9 cellular contexts compared by ENCODE assay signal in genomic region chr19:43754562-43755255, GRCh38. TPM values are rescaled to one million over a fixed set of nuclear protein-coding genes. Genes with fewer than 3 reads are reported as not detected.
DNase-seq lines count a peak whose midpoint lies in the region; ATAC-seq, FAIRE-seq and TF ChIP-seq lines count a peak whose summit lies in the region.
"Had no signal": no experiment of that assay in that cellular context is flagged by ENCODE, and none has a peak within 500 bp of the region (broad histone marks: within the 10 kb centered on the region; RNA-seq: fewer than 3 reads in every experiment).

Gene SMG9 (minus strand): TSS chr19:43754962. CDS start chr19:43750741, 4,221 bp downstream.

- ATAC-seq in HG03457 (IDR thresholded peaks at IDR 0.05; ENCODE audit: unreplicated experiment) = peak; percentile 47

- H3K27ac ChIP-seq in cingulate gyrus (ENCODE audit: low read depth, low read length) = peak within 1 kb of the TSS; percentile 98

- no peaks in the 10 kb centered on the region for H3K9me3 ChIP-seq in BE2C

- H3K4me1 ChIP-seq in BE2C = no peaks in the 10 kb centered on the region

- H3K36me3 ChIP-seq in BE2C = peaks cover 21% of the 10 kb centered on the region

- FAIRE-seq in GM19239 (lab: Jason Lieb, UNC) = peak; percentile 93
- FAIRE-seq: islet of Langerhans had no signal

- H3K27me3 ChIP-seq in BE2C = no peaks in the 10 kb centered on the region

- no peak for TF ChIP-seq CTCF in BE2C (IDR thresholded peaks at IDR 0.05; ENCODE audit: low read depth, low read length)

- DNase-seq in BE2C = peak; percentile 98
- peak; percentile 58 for DNase-seq in GM19239 (ENCODE audit: insufficient read length, low spot score)
- DNase-seq in NCI-H524 treated with DMSO at 0.1 percent for 48 hours (lab: John Stamatoyannopoulos, UW) = peak; percentile 24
- DNase-seq in activated CD4-positive, alpha-beta T cell treated with anti-CD3 and anti-CD28 coated beads for 4 hours = peak; percentile 98
- DNase-seq in kidney tubule cell (ENCODE audit: low spot score) = peak; percentile 97
- DNase-seq in stimulated activated CD4-positive, alpha-beta T cell treated with anti-CD3 and anti-CD28 coated beads, Interleukin-1b, Interleukin-23, amount 100 ng/mL, for 1 hour (ENCODE audit: low read depth in 2 of 2) = peak; percentile 92 to 97

- peak within 1 kb of the TSS; percentile 82 for H3K4me3 ChIP-seq in BE2C (ENCODE audit: low read depth, low read length)

RNA-seq across cellular contexts. Expression of gene SMG9, which starts in this region (rescaled TPM):
- polyA plus RNA-seq in BE2C (2012; ENCODE audit: insufficient read depth, insufficient read length, low read depth) = 22.4 TPM

Comparison
In these comparisons a context has a peak if more than half of its experiments do, and no peak if none do; other contexts are left out.
1. Peak in every context shown above with its lines: DNase-seq, ATAC-seq, H3K4me3 ChIP-seq and H3K27ac ChIP-seq.
2. DNase-seq: peak in every context shown above with its lines; median percentile 98 in BE2C; 98 in activated CD4-positive, alpha-beta T cell treated with anti-CD3 and anti-CD28 coated beads for 4 hours; 97 in kidney tubule cell; 94 in stimulated activated CD4-positive, alpha-beta T cell treated with anti-CD3 and anti-CD28 coated beads, Interleukin-1b, Interleukin-23, amount 100 ng/mL, for 1 hour; 58 in GM19239; 24 in NCI-H524 treated with DMSO at 0.1 percent for 48 hours.